Comparison of ENCODE assay signal across 13 cellular contexts in genomic region chr18:23523429-23524212, GRCh38. TPM values are rescaled to one million over a fixed set of nuclear protein-coding genes. Genes with fewer than 3 reads are reported as not detected.
A peak's percentile ranks its signal among the peaks of the same experiment; 100 is the strongest.
DNase-seq lines count a peak whose midpoint lies in the region; ATAC-seq and TF ChIP-seq lines count a peak whose summit lies in the region.
"Had no signal": no experiment of that assay in that cellular context is flagged by ENCODE, and none has a peak within 500 bp of the region (broad histone marks: within the 10 kb centered on the region; RNA-seq: fewer than 3 reads in every experiment).

No MANE protein-coding gene starts in this region.

- H2AFZ ChIP-seq in OCI-LY3 (ENCODE audit: low read depth, low read length) (no peak overlapping the region), neural progenitor cell (replicated peaks) (no peak overlapping the region)

- TF ChIP-seq POLR2A in esophagus squamous epithelium (IDR thresholded peaks at IDR 0.05): no peak

- peak overlapping the region; percentile 7 for H3K4me3 ChIP-seq in OCI-LY3 (ENCODE audit: low read length)
- H3K4me3 ChIP-seq in esophagus squamous epithelium: no peak overlapping the region
- H3K4me3 ChIP-seq in upper lobe of right lung: no peak overlapping the region
- no peak overlapping the region for H3K4me3 ChIP-seq in neural progenitor cell

- H3K4me3 Mint-ChIP-seq in activated naive CD4-positive, alpha-beta T cell treated with anti-CD3 and anti-CD28 coated beads for 36 hours: no peak overlapping the region
- no peak overlapping the region for H3K4me3 Mint-ChIP-seq in neural progenitor cell

- H3K36me3 ChIP-seq in OCI-LY3 (replicated peaks; ENCODE audit: low read depth, low read length) (peaks cover 52% of the 10 kb centered on the region), esophagus squamous epithelium (peaks cover 14 to 96% (median 46%) of the 10 kb centered on the region in 3 donors), upper lobe of right lung (peaks cover 99% of the 10 kb centered on the region), neural progenitor cell (no peaks in the 10 kb centered on the region)

- H3K9me3 Mint-ChIP-seq in activated naive CD4-positive, alpha-beta T cell treated with anti-CD3 and anti-CD28 coated beads for 36 hours: no peaks in the 10 kb centered on the region
- H3K9me3 Mint-ChIP-seq in neural progenitor cell: no peaks in the 10 kb centered on the region

- no peaks in the 10 kb centered on the region for H3K27me3 Mint-ChIP-seq in activated naive CD4-positive, alpha-beta T cell treated with anti-CD3 and anti-CD28 coated beads for 36 hours (ENCODE audit: low read depth)
- H3K27me3 Mint-ChIP-seq in neural progenitor cell (ENCODE audit: insufficient read depth, low read depth): no peaks in the 10 kb centered on the region

- peaks cover 7% of the 10 kb centered on the region for H3K4me1 Mint-ChIP-seq in activated naive CD4-positive, alpha-beta T cell treated with anti-CD3 and anti-CD28 coated beads for 36 hours (ENCODE audit: low read depth)
- no peaks in the 10 kb centered on the region for H3K4me1 Mint-ChIP-seq in neural progenitor cell

- peak; percentile 67 for ATAC-seq in upper lobe of right lung

- DNase-seq in activated naive CD4-positive, alpha-beta T cell treated with anti-CD3 and anti-CD28 coated beads for 36 hours: no peak
- no peak for DNase-seq in activated naive CD4-positive, alpha-beta T cell treated with Interleukin-2 at 50 U/mL for 16 hours
- no peak for DNase-seq in esophagus squamous epithelium (lab: John Stamatoyannopoulos, UW)
- DNase-seq in upper lobe of right lung: no peak
- DNase-seq in stimulated activated CD4-positive, alpha-beta T cell treated with anti-CD3 and anti-CD28 coated beads, Interleukin-2, amount 100 ng/mL, for 48 hours: no peak
- no peak for DNase-seq in DMS153 treated with DMSO at 0.1 percent for 48 hours (lab: John Stamatoyannopoulos, UW; ENCODE audit: unreplicated experiment)
- no peak for DNase-seq in neural progenitor cell (ENCODE audit: low spot score)
- DNase-seq: activated effector memory CD4-positive, alpha-beta T cell treated with anti-CD3 and anti-CD28 coated beads, Interleukin-2, amount 50 U/mL, for 16 hours; NCI-H526 treated with DMSO at 0.1 percent for 48 hours; small intestine; stimulated activated naive CD4-positive, alpha-beta T cell treated with Interleukin-2 at 50 U/mL for 16 hours; T1000 had no signal

- no peaks in the 10 kb centered on the region for H3F3A ChIP-seq in neural progenitor cell (ENCODE audit: low read depth)

- peaks cover 15% of the 10 kb centered on the region for H3K4me1 ChIP-seq in OCI-LY3 (ENCODE audit: low read length)
- peaks cover 0 to 47% (median 30%) of the 10 kb centered on the region in 3 donors for H3K4me1 ChIP-seq in esophagus squamous epithelium
- H3K4me1 ChIP-seq in upper lobe of right lung: peaks cover 11% of the 10 kb centered on the region
- peaks cover 6% of the 10 kb centered on the region for H3K4me1 ChIP-seq in neural progenitor cell

- 45 to 46% methylated on average over 11 to 12 of the region's 12 CpGs for WGBS in esophagus squamous epithelium, 2 donors

- peak overlapping the region; percentile 54 for H3K27ac Mint-ChIP-seq in activated naive CD4-positive, alpha-beta T cell treated with anti-CD3 and anti-CD28 coated beads for 36 hours
- no peak overlapping the region for H3K27ac Mint-ChIP-seq in neural progenitor cell

- H3K9me3 ChIP-seq in OCI-LY3 (ENCODE audit: insufficient read depth, low read length) (no peaks in the 10 kb centered on the region), esophagus squamous epithelium (no peaks in the 10 kb centered on the region), upper lobe of right lung (no peaks in the 10 kb centered on the region), neural progenitor cell (ENCODE audit: low read depth) (no peaks in the 10 kb centered on the region)

- peaks cover 21% of the 10 kb centered on the region for H4K20me1 ChIP-seq in OCI-LY3 (ENCODE audit: insufficient read depth, low read length)
- no peaks in the 10 kb centered on the region for H4K20me1 ChIP-seq in neural progenitor cell (ENCODE audit: low read depth)

- CTCF ChIA-PET in activated naive CD4-positive, alpha-beta T cell treated with anti-CD3 and anti-CD28 coated beads for 36 hours (lab: Charles Lee): interaction anchor here (0.6 to 0.8 kb wide), 3 partner anchors 12 to 81 kb away, joined by 3 read pairs; no protein-coding TSS in a partner anchor

- peak overlapping the region; percentile 67 for H3K4me2 ChIP-seq in OCI-LY3 (ENCODE audit: low read length)
- H3K4me2 ChIP-seq in neural progenitor cell: no peak overlapping the region

- H3K27ac ChIP-seq in OCI-LY3 (ENCODE audit: low read length) (no peak overlapping the region), esophagus squamous epithelium (peak overlapping the region; percentile 30 to 74 (median 63)), upper lobe of right lung (peak overlapping the region; percentile 24), neural progenitor cell (no peak overlapping the region)

- intact Hi-C loops in activated naive CD4-positive, alpha-beta T cell treated with anti-CD3 and anti-CD28 coated beads for 36 hours (cut with micrococcal nuclease): no loop called here
- intact Hi-C loops in esophagus squamous epithelium (cut with DNase I) (no loop called here), upper lobe of right lung (cut with DNase I) (loop anchor here (5.0 kb wide), 1 partner anchor 59 kb away; no protein-coding TSS in a partner anchor)

- H3K27me3 ChIP-seq in OCI-LY3 (ENCODE audit: low read depth, low read length) (no peaks in the 10 kb centered on the region), esophagus squamous epithelium (no peaks in the 10 kb centered on the region), upper lobe of right lung (no peaks in the 10 kb centered on the region), neural progenitor cell (no peaks in the 10 kb centered on the region)

- TF ChIP-seq CTCF in OCI-LY3 (IDR thresholded peaks at IDR 0.05; ENCODE audit: low read depth, low read length) (no peak), esophagus squamous epithelium (IDR thresholded peaks at IDR 0.05) (no peak), upper lobe of right lung (IDR thresholded peaks at IDR 0.05) (no peak), neural progenitor cell (IDR thresholded peaks at IDR 0.05) (no peak)

- no peaks in the 10 kb centered on the region for H3K79me2 ChIP-seq in OCI-LY3 (ENCODE audit: low read length)
- no peaks in the 10 kb centered on the region for H3K79me2 ChIP-seq in neural progenitor cell (ENCODE audit: low read depth)

- H3K9ac ChIP-seq in OCI-LY3 (ENCODE audit: low read length): no peak overlapping the region
- H3K9ac ChIP-seq in neural progenitor cell: no peak overlapping the region

- peaks cover 35% of the 10 kb centered on the region for H3K36me3 Mint-ChIP-seq in activated naive CD4-positive, alpha-beta T cell treated with anti-CD3 and anti-CD28 coated beads for 36 hours (ENCODE audit: low read depth)
- peaks cover 35% of the 10 kb centered on the region for H3K36me3 Mint-ChIP-seq in neural progenitor cell

RNA-seq across cellular contexts. Expression of gene RMC1, which starts 20.3 kb away (rescaled TPM):
- total RNA-seq in activated naive CD4-positive, alpha-beta T cell treated with anti-CD3 and anti-CD28 coated beads for 36 hours: 10 to 100 TPM; 26.2 to 29.7 TPM
- total RNA-seq in esophagus squamous epithelium (10 to 100 TPM; 16.6 to 20.2 (median 18.4) TPM), upper lobe of right lung (42.5 TPM), neural progenitor cell (ENCODE audit: low replicate concordance) (20.8 and 31.6 TPM in 2 replicates)

Comparison
In these comparisons a context has a peak if more than half of its experiments do, and no peak if none do; other contexts are left out.
1. H3K27ac ChIP-seq: peak in esophagus squamous epithelium (4 of 4) and upper lobe of right lung (single experiment); none in OCI-LY3 (single experiment) and neural progenitor cell (single experiment).